ENCODE assay signal across 15 cellular contexts in the genomic region with DNA sequence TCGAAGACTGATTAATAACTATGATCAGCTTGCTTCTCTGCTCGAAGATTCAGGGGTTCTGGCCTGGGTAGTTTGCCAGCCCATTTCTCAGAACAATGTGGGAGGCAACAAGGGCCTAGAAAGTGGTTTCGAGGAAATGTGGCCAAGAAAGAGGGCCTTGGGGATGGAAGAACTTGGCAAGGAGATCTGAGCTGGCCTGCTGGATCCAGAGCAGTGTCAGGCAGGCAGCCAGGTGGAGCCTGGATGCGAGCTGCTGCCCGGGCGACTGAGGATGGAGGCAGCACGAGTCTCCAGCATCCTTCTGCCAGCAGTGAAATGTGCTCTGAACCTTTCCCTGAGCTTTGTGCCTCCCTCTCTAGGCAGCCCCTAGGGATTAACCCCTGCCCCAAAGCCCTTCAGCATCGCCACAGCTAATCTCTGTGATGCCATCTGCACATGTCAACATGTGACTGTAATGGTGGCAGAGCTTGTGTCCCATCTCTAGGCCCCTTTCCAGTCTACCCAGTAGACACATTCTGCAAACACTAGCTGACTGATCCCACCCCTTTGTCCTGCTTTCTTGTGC.
DNase-seq lines count a peak whose midpoint lies in the region; ATAC-seq, FAIRE-seq and TF ChIP-seq lines count a peak whose summit lies in the region.
"Had no signal": no experiment of that assay in that cellular context is flagged by ENCODE, and none has a peak within 500 bp of the region (broad histone marks: within the 10 kb centered on the region; RNA-seq: fewer than 3 reads in every experiment).

No MANE protein-coding gene starts in this region.

- TF ChIP-seq POLR2A in GM12892 (IDR thresholded peaks at IDR 0.05; ENCODE audit: low read depth, low read length) = no peak

- no peaks in the 10 kb centered on the region for H3K79me2 ChIP-seq in hepatocyte

- no peak for ATAC-seq in HG03521 (IDR thresholded peaks at IDR 0.05; ENCODE audit: unreplicated experiment)
- ATAC-seq: naive thymus-derived CD4-positive, alpha-beta T cell had no signal

- H3K9me3 ChIP-seq in hepatocyte (ENCODE audit: low read depth) = no peaks in the 10 kb centered on the region
- H3K9me3 ChIP-seq: upper lobe of left lung had no signal

- DNase-seq in NCI-H2107 treated with DMSO at 0.1 percent for 48 hours (lab: John Stamatoyannopoulos, UW; ENCODE audit: unreplicated experiment) = peak; percentile 22
- DNase-seq in NCI-H2107 (lab: John Stamatoyannopoulos, UW) = no peak
- peak in 40 of 56 donors; percentile 16 to 83 (median 54) for DNase-seq in amygdala (lab: John Stamatoyannopoulos, UW)
- no peak for DNase-seq in hepatocyte (ENCODE audit: low spot score)
- DNase-seq in GM12892 (ENCODE audit: insufficient read length) = no peak
- no peak for DNase-seq in DMS153 (lab: John Stamatoyannopoulos, UW)
- DNase-seq: DMS 273 treated with DMSO at 0.1 percent for 48 hours; H7; kidney; naive thymus-derived CD4-positive, alpha-beta T cell; NCI-H1105; NK-92 treated with Interleukin-12 subunit alpha and Interleukin-12 subunit beta, amount 100 ng/mL, for 24 hours; upper lobe of left lung had no signal

- H2AFZ ChIP-seq in hepatocyte = no peak overlapping the region

- WGBS in hepatocyte (ENCODE audit: low lambda C conversion rate, missing lambda C conversion rate) = 96% methylated on average over 8 of the region's 8 CpGs

- no peaks in the 10 kb centered on the region for H3K27me3 ChIP-seq in hepatocyte
- H3K27me3 ChIP-seq: upper lobe of left lung had no signal

- no peaks in the 10 kb centered on the region for H3K9me2 ChIP-seq in hepatocyte (replicated peaks; ENCODE audit: insufficient read depth)

- no peaks in the 10 kb centered on the region for H4K20me1 ChIP-seq in hepatocyte (ENCODE audit: insufficient read depth, poor library complexity, severe bottlenecking)

- no peak overlapping the region for H3K4me3 ChIP-seq in hepatocyte
- H3K4me3 ChIP-seq: upper lobe of left lung had no signal

- no peak overlapping the region for H3K4me2 ChIP-seq in hepatocyte

- FAIRE-seq in GM12892 (lab: Jason Lieb, UNC) = no peak
- FAIRE-seq: kidney had no signal

- H3K36me3 ChIP-seq in hepatocyte (replicated peaks; ENCODE audit: insufficient read depth, low read depth) = no peaks in the 10 kb centered on the region
- H3K36me3 ChIP-seq: upper lobe of left lung had no signal

- peaks cover 11% of the 10 kb centered on the region for H3K4me1 ChIP-seq in hepatocyte (ENCODE audit: insufficient read depth)

- H3K27ac ChIP-seq in hepatocyte = peak overlapping the region; percentile 75
- H3K27ac ChIP-seq in temporal lobe (ENCODE audit: low read depth, low read length) = peak overlapping the region; percentile 92
- H3K27ac ChIP-seq: upper lobe of left lung had no signal

- no peak for TF ChIP-seq CTCF in hepatocyte (IDR thresholded peaks at IDR 0.05; ENCODE audit: poor library complexity)

Comparison
In these comparisons a context has a peak if more than half of its experiments do, and no peak if none do; other contexts are left out.
1. DNase-seq: peak in NCI-H2107 treated with DMSO at 0.1 percent for 48 hours (single experiment) and amygdala (40 of 56); none in NCI-H2107 (single experiment), hepatocyte (single experiment), GM12892 (single experiment) and DMS153 (single experiment).